Comparison of ENCODE assay signal across 8 cellular contexts in the genomic region with DNA sequence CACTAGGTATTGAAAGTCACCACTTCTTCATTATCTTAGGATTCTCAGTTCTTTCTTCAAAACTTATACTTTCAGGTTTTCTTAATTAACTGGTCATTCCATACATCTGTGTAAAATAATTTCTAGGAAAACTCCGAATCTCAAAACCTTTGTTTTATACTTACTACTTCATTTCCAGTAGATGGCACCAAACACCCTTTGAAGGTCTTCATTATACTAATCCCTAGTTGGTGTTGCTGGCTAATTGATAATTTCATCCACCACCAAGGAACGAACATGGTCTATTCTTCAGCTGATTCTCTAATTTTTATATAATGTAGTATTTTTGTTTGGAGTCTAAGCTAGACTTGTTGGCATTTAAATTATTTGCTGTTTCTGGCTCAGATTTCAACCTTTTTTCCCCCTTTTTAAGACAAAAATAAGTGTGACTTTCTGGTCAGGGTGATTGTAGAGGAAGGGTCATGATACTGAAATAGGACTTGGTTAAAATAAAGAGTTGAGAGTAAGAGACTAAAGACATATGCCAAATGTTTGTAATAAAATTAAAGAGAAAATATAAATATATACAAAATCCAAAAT. TPM values are rescaled to one million over a fixed set of nuclear protein-coding genes. Genes with fewer than 3 reads are reported as not detected.
DNase-seq lines count a peak whose midpoint lies in the region; ATAC-seq and TF ChIP-seq lines count a peak whose summit lies in the region.

No MANE protein-coding gene starts in this region.

- H3K9me3 ChIP-seq in OCI-LY7 (ENCODE audit: low read length), result no peaks in the 10 kb centered on the region

- no peak overlapping the region for H3K4me3 ChIP-seq in OCI-LY7 (ENCODE audit: low read depth, low read length, poor library complexity, severe bottlenecking)

- DNase-seq in DMS79 (lab: John Stamatoyannopoulos, UW), result peak; percentile 17
- peak; percentile 59 for DNase-seq in HuH-7 (ENCODE audit: low spot score)
- DNase-seq in OCI-LY7 (ENCODE audit: low spot score), result peak; percentile 81
- DNase-seq in natural killer cell, result no peak

- TF ChIP-seq CTCF in OCI-LY7 (conservative IDR thresholded peaks at IDR 0.05; ENCODE audit: low read length) (peak; percentile 90), natural killer cell (IDR thresholded peaks at IDR 0.05) (peak; percentile 83)

- no peak overlapping the region for H3K4me2 ChIP-seq in OCI-LY7 (ENCODE audit: low read length)

- no peak overlapping the region for H3K4me3 Mint-ChIP-seq in dendritic cell treated with granulocyte-macrophage colony-stimulating factor and Interleukin-4, amounts not matched to agents 40 ng/mL and 50 ng/mL, for 4 days
- H3K4me3 Mint-ChIP-seq in natural killer cell, result peak overlapping the region; percentile 71

- H4K20me1 ChIP-seq in OCI-LY7 (ENCODE audit: insufficient read depth, low read length), result no peaks in the 10 kb centered on the region

- peaks cover 51% of the 10 kb centered on the region for H3K36me3 Mint-ChIP-seq in dendritic cell treated with granulocyte-macrophage colony-stimulating factor and Interleukin-4, amounts not matched to agents 40 ng/mL and 50 ng/mL, for 4 days (ENCODE audit: low read depth)
- H3K36me3 Mint-ChIP-seq in natural killer cell, result peaks cover 4% of the 10 kb centered on the region

- H3K4me1 Mint-ChIP-seq in dendritic cell treated with granulocyte-macrophage colony-stimulating factor and Interleukin-4, amounts not matched to agents 40 ng/mL and 50 ng/mL, for 4 days (ENCODE audit: low read depth), result peaks cover 5% of the 10 kb centered on the region
- H3K4me1 Mint-ChIP-seq in natural killer cell, result peaks cover 11 to 19% of the 10 kb centered on the region in 2 donors

- no peak overlapping the region for H3K27ac ChIP-seq in OCI-LY7 (ENCODE audit: low read depth, low read length, poor library complexity, severe bottlenecking)

- no peaks in the 10 kb centered on the region for H3K79me2 ChIP-seq in OCI-LY7 (ENCODE audit: insufficient read depth, low read depth, low read length)

- ATAC-seq in natural killer cell, result no peak
- ATAC-seq in esophagus mucosa, result no peak
- ATAC-seq in HG03439 (IDR thresholded peaks at IDR 0.05; ENCODE audit: unreplicated experiment), result no peak
- ATAC-seq in GM21529 (IDR thresholded peaks at IDR 0.05; ENCODE audit: unreplicated experiment), result no peak

- BruUV-seq in OCI-LY7 (replicated peaks; lab: Mats Ljungman, UMichigan), result no TSS peak

- peaks cover 28% of the 10 kb centered on the region for H3K4me1 ChIP-seq in OCI-LY7 (ENCODE audit: insufficient read depth, low read length, poor library complexity, severe bottlenecking)

- H3K36me3 ChIP-seq in OCI-LY7 (ENCODE audit: insufficient read depth, low read length), result peaks cover 38% of the 10 kb centered on the region

- no peaks in the 10 kb centered on the region for H3K9me3 Mint-ChIP-seq in dendritic cell treated with granulocyte-macrophage colony-stimulating factor and Interleukin-4, amounts not matched to agents 40 ng/mL and 50 ng/mL, for 4 days
- H3K9me3 Mint-ChIP-seq in natural killer cell, result no peaks in the 10 kb centered on the region

- CTCF ChIA-PET in OCI-LY7 (lab: Charles Lee; ENCODE audit: unreplicated experiment), result no interaction called here

- peak overlapping the region; percentile 48 for H3K27ac Mint-ChIP-seq in dendritic cell treated with granulocyte-macrophage colony-stimulating factor and Interleukin-4, amounts not matched to agents 40 ng/mL and 50 ng/mL, for 4 days
- peak overlapping the region; percentile 82 to 91 for H3K27ac Mint-ChIP-seq in natural killer cell

- no peaks in the 10 kb centered on the region for H3K27me3 Mint-ChIP-seq in dendritic cell treated with granulocyte-macrophage colony-stimulating factor and Interleukin-4, amounts not matched to agents 40 ng/mL and 50 ng/mL, for 4 days
- H3K27me3 Mint-ChIP-seq in natural killer cell (ENCODE audit: low read depth in 2 of 2), result no peaks in the 10 kb centered on the region

- no peak overlapping the region for H2AFZ ChIP-seq in OCI-LY7 (ENCODE audit: low read length)

- POLR2A ChIA-PET in OCI-LY7 (lab: Charles Lee), result interaction anchor here (1.1 to 3.2 kb wide), 3 partner anchors 173 to 269 kb away, joined by 3 to 15 read pairs (median 4); no protein-coding TSS in a partner anchor

- H3K9me2 ChIP-seq in OCI-LY7 (ENCODE audit: insufficient read depth, low read length), result no peaks in the 10 kb centered on the region

- intact Hi-C loops in OCI-LY7 (cut with micrococcal nuclease; ENCODE audit: unreplicated experiment), result loop anchor here (2.0 to 5.0 kb wide), 3 partner anchors 190 to 335 kb away; a partner anchor contains a TSS
- intact Hi-C loops in dendritic cell treated with granulocyte-macrophage colony-stimulating factor and Interleukin-4, amounts not matched to agents 40 ng/mL and 50 ng/mL, for 4 days (cut with micrococcal nuclease), result loop anchor here (5.0 kb wide), 1 partner anchor 390 kb away; a partner anchor contains a TSS
- intact Hi-C loops in natural killer cell (cut with micrococcal nuclease), result loop anchor here (5.0 kb wide), 2 partner anchors 390 to 705 kb away; a partner anchor contains a TSS

RNA-seq across cellular contexts. Expression of a gene that starts 2.8 kb away (rescaled TPM):
- 1.1 and 2.2 TPM in 2 replicates for total RNA-seq in OCI-LY7 (2014; rRNA removed; shearing (Covaris generic))
- 2.8 and 2.9 TPM in 2 replicates for total RNA-seq in OCI-LY7 (2022)
- 100 to 1,000 TPM in 2 of 3 donors, 10 to 100 TPM in 1; 63.0 to 165 (median 112) TPM for total RNA-seq in natural killer cell
- total RNA-seq in esophagus mucosa, result 155 TPM

RNA-seq across cellular contexts. Expression of a gene that starts 18.3 kb away (rescaled TPM):
- total RNA-seq in OCI-LY7 (2014; rRNA removed; shearing (Covaris generic)), result 42.2 and 61.9 TPM in 2 replicates
- 76.0 and 82.4 TPM in 2 replicates for total RNA-seq in OCI-LY7 (2022)
- 10 to 100 TPM; 53.2 to 61.5 (median 58.2) TPM for total RNA-seq in natural killer cell
- 14.7 TPM for total RNA-seq in esophagus mucosa

RNA-seq across cellular contexts. Expression of a gene that starts 49.4 kb away (rescaled TPM):
- total RNA-seq in OCI-LY7 (2014; rRNA removed; shearing (Covaris generic)), result 0.88 and 1.4 TPM in 2 replicates
- total RNA-seq in OCI-LY7 (2022), result 0.77 and 1.3 TPM in 2 replicates
- total RNA-seq in natural killer cell, result 1 to 10 TPM; 1.4 to 2.7 (median 1.9) TPM
- total RNA-seq in esophagus mucosa, result 0.16 TPM

Comparison
In these comparisons a context has a peak if more than half of its experiments do, and no peak if none do; other contexts are left out.
1. RNA of a gene that starts 2.8 kb away (total RNA-seq): 155 TPM in esophagus mucosa (single experiment) and 63.0 to 165 TPM in natural killer cell; 1.1 to 2.9 TPM in OCI-LY7; every median in the first group is over 10 times any median in the second.